In genomic region chr2:61470965-61471904, GRCh38 we compare ENCODE assay signal across 8 cellular contexts. TPM values are rescaled to one million over a fixed set of nuclear protein-coding genes. Genes with fewer than 3 reads are reported as not detected.
DNase-seq lines count a peak whose midpoint lies in the region; ATAC-seq, FAIRE-seq and TF ChIP-seq lines count a peak whose summit lies in the region.

Gene USP34, minus strand, starts transcription at chr2:61471087. Its CDS starts 395 bp downstream, at chr2:61470692.

- TF ChIP-seq CTCF in GM20000 (IDR thresholded peaks at IDR 0.05; ENCODE audit: extremely low read depth, missing control alignments), result no peak

- peak within 1 kb of the TSS; percentile 96 to 100 (median 99) for H3K27ac Mint-ChIP-seq in CD8-positive, alpha-beta memory T cell
- peak within 1 kb of the TSS; percentile 95 to 98 for H3K27ac Mint-ChIP-seq in effector memory CD8-positive, alpha-beta T cell
- peak within 1 kb of the TSS; percentile 99 for H3K27ac Mint-ChIP-seq in memory B cell

- H3K9me3 ChIP-seq in CD8-positive, alpha-beta memory T cell (ENCODE audit: low read length), result no peaks in the 10 kb centered on the region

- H3K4me1 Mint-ChIP-seq in CD8-positive, alpha-beta memory T cell, result peaks cover 25 to 45% (median 39%) of the 10 kb centered on the region in 3 donors
- peaks cover 14 to 28% of the 10 kb centered on the region in 2 donors for H3K4me1 Mint-ChIP-seq in effector memory CD8-positive, alpha-beta T cell (ENCODE audit: low read depth in 2 of 2)
- peaks cover 10% of the 10 kb centered on the region for H3K4me1 Mint-ChIP-seq in memory B cell

- peak; percentile 89 to 96 (median 92) for DNase-seq in CD8-positive, alpha-beta memory T cell
- DNase-seq in GM20000 (ENCODE audit: low spot score) (peak; percentile 96), HTR-8/SVneo (ENCODE audit: insufficient read length, low spot score) (peak; percentile 90), NOMO-1 treated with DMSO at 0.1 percent for 48 hours (lab: John Stamatoyannopoulos, UW; ENCODE audit: unreplicated experiment) (peak; percentile 96), memory B cell (ENCODE audit: low spot score in 2 of 2) (peak; percentile 79 to 85)
- DNase-seq in activated CD8-positive, alpha-beta memory T cell treated with anti-CD3 and anti-CD28 coated beads for 48 hours (ENCODE audit: low read depth in 2 of 3, low spot score in 2 of 3), result peak; percentile 69 to 89 (median 85)
- peak; percentile 85 to 88 (median 88) for DNase-seq in effector memory CD8-positive, alpha-beta T cell
- DNase-seq in stimulated activated CD8-positive, alpha-beta memory T cell treated with anti-CD3 and anti-CD28 coated beads, Interleukin-12 subunit alpha, Interleukin-12 subunit beta, amount 100 ng/mL, for 1 hour (ENCODE audit: low read depth), result peak; percentile 88

- H3K4me3 ChIP-seq in CD8-positive, alpha-beta memory T cell (ENCODE audit: low read length), result peak within 1 kb of the TSS; percentile 87

- H3K36me3 ChIP-seq in CD8-positive, alpha-beta memory T cell (ENCODE audit: insufficient read depth, low read length), result no peaks in the 10 kb centered on the region

- H3K27me3 ChIP-seq in CD8-positive, alpha-beta memory T cell (ENCODE audit: insufficient read depth, low read length, poor library complexity, severe bottlenecking), result no peaks in the 10 kb centered on the region

- peaks cover 0 to 1% of the 10 kb centered on the region in 2 donors for H3K27me3 Mint-ChIP-seq in CD8-positive, alpha-beta memory T cell
- H3K27me3 Mint-ChIP-seq in effector memory CD8-positive, alpha-beta T cell, result no peaks in the 10 kb centered on the region
- H3K27me3 Mint-ChIP-seq in memory B cell, result no peaks in the 10 kb centered on the region

- POLR2A ChIA-PET in CD8-positive, alpha-beta memory T cell (lab: Charles Lee), result interaction anchor here (1.3 to 2.2 kb wide), 3 partner anchors 22 to 68 kb away, joined by 4 to 12 read pairs (median 7); partner anchors contain the start of gene XPO1

- peak; percentile 88 for FAIRE-seq in HTR-8/SVneo (lab: Jason Lieb, UNC)

- H3K36me3 Mint-ChIP-seq in CD8-positive, alpha-beta memory T cell, result peaks cover 0 to 36% (median 2%) of the 10 kb centered on the region in 3 donors
- H3K36me3 Mint-ChIP-seq in effector memory CD8-positive, alpha-beta T cell (ENCODE audit: insufficient read depth), result peaks cover 35% of the 10 kb centered on the region
- no peaks in the 10 kb centered on the region for H3K36me3 Mint-ChIP-seq in memory B cell

- H3K9me3 Mint-ChIP-seq in CD8-positive, alpha-beta memory T cell, result no peaks in the 10 kb centered on the region
- H3K9me3 Mint-ChIP-seq in effector memory CD8-positive, alpha-beta T cell, result no peaks in the 10 kb centered on the region
- no peaks in the 10 kb centered on the region for H3K9me3 Mint-ChIP-seq in memory B cell

- H3K4me3 Mint-ChIP-seq in CD8-positive, alpha-beta memory T cell, result peak within 1 kb of the TSS; percentile 86 to 97 (median 95)
- H3K4me3 Mint-ChIP-seq in effector memory CD8-positive, alpha-beta T cell, result peak within 1 kb of the TSS; percentile 94 to 96
- H3K4me3 Mint-ChIP-seq in memory B cell, result peak within 1 kb of the TSS; percentile 97

- peak; percentile 87 for ATAC-seq in effector memory CD8-positive, alpha-beta T cell (replicated peaks)
- ATAC-seq in memory B cell (ENCODE audit: low read depth), result peak; percentile 78

- H3K27ac ChIP-seq in CD8-positive, alpha-beta memory T cell (ENCODE audit: low read depth, low read length), result peak within 1 kb of the TSS; percentile 99

- CTCF ChIA-PET in CD8-positive, alpha-beta memory T cell (lab: Charles Lee), result no interaction called here

- peaks cover 31% of the 10 kb centered on the region for H3K4me1 ChIP-seq in CD8-positive, alpha-beta memory T cell (ENCODE audit: insufficient read depth, low read length)

RNA-seq across cellular contexts. Expression of gene USP34, which starts in this region (rescaled TPM):
- 10 to 100 TPM; 71.9 to 74.1 TPM for total RNA-seq in CD8-positive, alpha-beta memory T cell
- polyA plus RNA-seq in CD8-positive, alpha-beta memory T cell, result 24.1 TPM

Comparison
In these comparisons a context has a peak if more than half of its experiments do, and no peak if none do; other contexts are left out.
1. Peak in every context shown above with its lines: DNase-seq, ATAC-seq, H3K4me3 ChIP-seq and H3K27ac ChIP-seq.